9 cellular contexts compared by ENCODE assay signal in the genomic region with DNA sequence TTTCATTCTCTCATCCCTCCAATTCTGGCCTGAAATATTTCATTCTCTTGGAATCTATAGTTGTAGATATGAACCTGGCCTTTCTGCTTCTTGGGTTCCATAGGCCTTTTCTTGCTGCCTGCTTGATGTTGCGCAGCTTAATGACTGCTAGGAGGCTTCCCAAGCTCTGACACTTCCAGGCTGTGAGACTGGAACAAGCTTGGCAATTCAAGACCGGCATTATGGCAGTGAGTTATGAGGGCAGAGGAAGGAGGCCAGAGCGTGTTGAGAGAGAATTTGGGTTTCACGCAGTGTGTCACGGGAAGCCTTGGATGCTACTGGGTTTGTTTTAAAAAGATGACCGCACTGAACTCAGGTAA. TPM values are rescaled to one million over a fixed set of nuclear protein-coding genes. Genes with fewer than 3 reads are reported as not detected.
A peak's percentile ranks its signal among the peaks of the same experiment; 100 is the strongest.
DNase-seq lines count a peak whose midpoint lies in the region; ATAC-seq, FAIRE-seq and TF ChIP-seq lines count a peak whose summit lies in the region.
"Had no signal": no experiment of that assay in that cellular context is flagged by ENCODE, and none has a peak within 500 bp of the region (broad histone marks: within the 10 kb centered on the region; RNA-seq: fewer than 3 reads in every experiment).

No MANE protein-coding gene starts in this region.

- FAIRE-seq in pancreas (lab: Jason Lieb, UNC): no peak

- H3K14ac ChIP-seq in trophoblast cell (ENCODE audit: low read length): no peak overlapping the region

- H3K79me2 ChIP-seq in trophoblast cell (ENCODE audit: control insufficient read depth, insufficient read depth, low read length, poor library complexity): peaks cover 12% of the 10 kb centered on the region

- H4K91ac ChIP-seq in trophoblast cell (ENCODE audit: low read depth, low read length): no peak overlapping the region

- intact Hi-C loops in pancreas (cut with DNase I): no loop called here

- H2AK5ac ChIP-seq in trophoblast cell (ENCODE audit: low read length): no peak overlapping the region

- WGBS in trophoblast cell (ENCODE audit: extremely low coverage, insufficient coverage, insufficient read length): no CpG with 5 or more reads among the region's 6 CpGs
- WGBS in pancreas, 2 donors: 22 to 24% methylated on average over 6 of the region's 6 CpGs

- no peak overlapping the region for H3K18ac ChIP-seq in trophoblast cell (ENCODE audit: low read length)

- H3K36me3 ChIP-seq in RWPE2 (ENCODE audit: low read depth) (peaks cover 53% of the 10 kb centered on the region), trophoblast cell (ENCODE audit: control insufficient read depth in 1 of 2, insufficient read depth in 2 of 2, low read length in 2 of 2) (peaks cover 28 to 38% of the 10 kb centered on the region in 2 experiments), pancreas (peaks cover 0 to 25% (median 0%) of the 10 kb centered on the region in 3 donors)

- no peak overlapping the region for H2AFZ ChIP-seq in trophoblast cell (ENCODE audit: insufficient read depth, low read length, poor library complexity)

- peak overlapping the region; percentile 72 for H3K4me2 ChIP-seq in trophoblast cell (ENCODE audit: low read length)

- no peak overlapping the region for H4K8ac ChIP-seq in trophoblast cell (ENCODE audit: low read depth, low read length)

- peaks cover 27% of the 10 kb centered on the region for H3K4me1 ChIP-seq in RWPE2 (ENCODE audit: insufficient read depth, poor library complexity, severe bottlenecking)
- H3K4me1 ChIP-seq in trophoblast cell (ENCODE audit: control insufficient read depth in 1 of 2, insufficient read depth in 2 of 2, low read length in 2 of 2): peaks cover 8 to 14% of the 10 kb centered on the region in 2 experiments
- H3K4me1 ChIP-seq in pancreas: peaks cover 20 to 22% (median 20%) of the 10 kb centered on the region in 3 donors

- H3K4me3 ChIP-seq in RWPE2 (ENCODE audit: severe bottlenecking) (peak overlapping the region; percentile 38), epithelial cell of proximal tubule (ENCODE audit: low read depth, low read length) (peak overlapping the region; percentile 52), trophoblast cell (ENCODE audit: low read depth, low read length) (peak overlapping the region; percentile 59), pancreas (peak overlapping the region in 2 of 4 donors; percentile 59 to 64)

- H4K12ac ChIP-seq in trophoblast cell (ENCODE audit: low read depth, low read length): no peak overlapping the region

- no peak overlapping the region for H3K23ac ChIP-seq in trophoblast cell (ENCODE audit: low read length)

- H3K27me3 ChIP-seq in RWPE2 (ENCODE audit: insufficient read depth, poor library complexity, severe bottlenecking) (no peaks in the 10 kb centered on the region), trophoblast cell (ENCODE audit: insufficient read depth, low read length) (no peaks in the 10 kb centered on the region), pancreas (no peaks in the 10 kb centered on the region)

- no peak overlapping the region for H3K9ac ChIP-seq in trophoblast cell (ENCODE audit: low read length)

- no peaks in the 10 kb centered on the region for H3K9me3 ChIP-seq in RWPE2 (ENCODE audit: severe bottlenecking)
- no peaks in the 10 kb centered on the region for H3K9me3 ChIP-seq in trophoblast cell (ENCODE audit: insufficient read depth, low read depth, low read length)
- no peaks in the 10 kb centered on the region for H3K9me3 ChIP-seq in pancreas

- H3K27ac ChIP-seq in RWPE2 (ENCODE audit: poor library complexity, severe bottlenecking): peak overlapping the region; percentile 82
- no peak overlapping the region for H3K27ac ChIP-seq in trophoblast cell (ENCODE audit: low read depth, low read length)
- H3K27ac ChIP-seq in pancreas: peak overlapping the region in 2 of 4 donors; percentile 39 to 41

- H2BK5ac ChIP-seq in trophoblast cell (ENCODE audit: low read depth, low read length, poor library complexity): no peak overlapping the region

- ATAC-seq in RWPE2 (ENCODE audit: low read depth) (no peak; the same call in 2 of the 3 replicates), pancreas (no peak), HG02981 (IDR thresholded peaks at IDR 0.05; ENCODE audit: unreplicated experiment) (no peak)

- no peak overlapping the region for H3K4ac ChIP-seq in trophoblast cell (ENCODE audit: low read depth, low read length)

- H2BK12ac ChIP-seq in trophoblast cell (ENCODE audit: low read length): no peak overlapping the region

- TF ChIP-seq CTCF in RWPE2 (IDR thresholded peaks at IDR 0.05; ENCODE audit: poor library complexity, severe bottlenecking): no peak
- TF ChIP-seq CTCF in epithelial cell of proximal tubule (conservative IDR thresholded peaks at IDR 0.05; ENCODE audit: low read depth, low read length): no peak
- no peak for TF ChIP-seq CTCF in pancreas (IDR thresholded peaks at IDR 0.05)

- no peak overlapping the region for H2BK120ac ChIP-seq in trophoblast cell (ENCODE audit: insufficient read depth, low read length, poor library complexity)

- DNase-seq in DMS114 treated with DMSO at 0.1 percent for 48 hours (lab: John Stamatoyannopoulos, UW; ENCODE audit: unreplicated experiment): peak; percentile 19
- no peak for DNase-seq in RWPE2 (ENCODE audit: low spot score)
- DNase-seq in epithelial cell of proximal tubule (ENCODE audit: low read depth): no peak
- no peak for DNase-seq in trophoblast cell
- no peak for DNase-seq in COLO668 (lab: John Stamatoyannopoulos, UW; ENCODE audit: unreplicated experiment)
- DNase-seq in pancreas: no peak
- no peak for DNase-seq in SW 1271 (lab: John Stamatoyannopoulos, UW)
- DNase-seq: NCI-H1436 treated with DMSO at 0.1 percent for 48 hours had no signal

- no peaks in the 10 kb centered on the region for H3K79me1 ChIP-seq in trophoblast cell (ENCODE audit: low read length)

RNA-seq across cellular contexts. Expression of gene DNAJC5, which starts 0.9 kb away (rescaled TPM):
- total RNA-seq in epithelial cell of proximal tubule (46.1 and 46.4 TPM in 2 replicates), pancreas (10 to 100 TPM; 25.0 to 31.5 (median 29.2) TPM)
- polyA plus RNA-seq in trophoblast cell (2013): 24.9 and 25.0 TPM in 2 replicates
- polyA plus RNA-seq in pancreas: 10 to 100 TPM; 20.1 to 23.3 TPM

RNA-seq across cellular contexts. Expression of gene TPD52L2, which starts 28.9 kb away (rescaled TPM):
- 112 and 128 TPM in 2 replicates for total RNA-seq in epithelial cell of proximal tubule
- 67.0 and 68.3 TPM in 2 replicates for polyA plus RNA-seq in trophoblast cell (2013)
- 10 to 100 TPM; 16.3 to 35.0 (median 22.3) TPM for total RNA-seq in pancreas
- polyA plus RNA-seq in pancreas: 10 to 100 TPM; 33.8 to 47.3 TPM

RNA-seq across cellular contexts. Expression of gene ABHD16B, which starts 32.7 kb away (rescaled TPM):
- total RNA-seq in epithelial cell of proximal tubule (not detected in 2 replicates), pancreas (not detected)
- not detected in 2 replicates for polyA plus RNA-seq in trophoblast cell (2013)
- polyA plus RNA-seq in pancreas: under 1 TPM; 0.12 to 0.53 TPM
